8 cellular contexts compared by ENCODE assay signal in the genomic region with DNA sequence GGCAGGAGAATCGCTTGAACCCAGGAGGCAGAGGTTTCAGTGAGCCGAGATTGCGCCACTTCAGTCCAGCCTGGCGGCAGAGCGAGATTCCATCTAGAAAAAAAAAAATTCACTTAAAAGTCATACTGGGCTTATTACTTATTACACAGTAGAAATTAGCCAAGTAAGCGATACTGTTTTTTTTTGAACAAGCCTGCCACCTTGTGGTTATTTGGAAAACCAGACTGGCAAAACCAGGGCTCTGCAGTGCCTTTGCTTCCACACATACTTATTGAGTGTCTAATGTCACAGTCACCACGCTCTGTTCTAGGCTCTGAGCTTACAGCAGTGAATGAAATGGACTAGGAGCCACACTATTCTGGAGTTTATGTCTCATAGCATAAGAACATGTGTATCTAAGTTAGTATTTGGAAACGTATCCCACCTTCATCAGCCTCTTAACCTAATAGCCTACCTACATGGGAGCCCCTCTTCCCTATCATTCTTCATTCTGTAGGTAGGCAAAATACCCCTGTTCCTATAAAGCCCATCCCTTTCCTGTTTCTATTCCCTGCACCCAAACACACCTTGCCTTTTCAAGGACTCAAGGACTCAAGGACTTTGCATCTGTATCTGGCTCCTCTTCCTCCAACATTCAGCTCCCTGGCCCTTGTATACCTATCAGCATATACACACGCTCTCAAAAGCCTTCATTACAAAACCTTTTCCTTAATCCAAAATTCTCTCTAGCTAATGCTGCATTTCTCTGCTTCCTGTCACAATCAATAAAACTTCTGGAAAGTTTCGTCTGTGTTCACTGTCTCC. TPM values are rescaled to one million over a fixed set of nuclear protein-coding genes. Genes with fewer than 3 reads are reported as not detected.
DNase-seq lines count a peak whose midpoint lies in the region; ATAC-seq and TF ChIP-seq lines count a peak whose summit lies in the region.

No MANE protein-coding gene starts in this region.

- H3K4me1 Mint-ChIP-seq in activated T-cell treated with anti-CD3 and anti-CD28 coated beads, Interleukin-2, amount 50 U/mL, for 72 hours (ENCODE audit: low read depth) = no peaks in the 10 kb centered on the region
- H3K4me1 Mint-ChIP-seq in osteocyte (ENCODE audit: unreplicated experiment) = peaks cover 3% of the 10 kb centered on the region

- H3K4me3 Mint-ChIP-seq in activated T-cell treated with anti-CD3 and anti-CD28 coated beads, Interleukin-2, amount 50 U/mL, for 72 hours = no peak overlapping the region
- no peak overlapping the region for H3K4me3 Mint-ChIP-seq in osteocyte (ENCODE audit: unreplicated experiment)

- DNase-seq in activated T-cell treated with anti-CD3 and anti-CD28 coated beads, Interleukin-2, amount 50 U/mL, for 72 hours = peak in 1 of 2 donors; percentile 25
- DNase-seq in activated T-cell treated with anti-CD3 and anti-CD28 coated beads, Interleukin-2, amount 50 U/mL, for 1 hour = no peak
- peak; percentile 57 for DNase-seq in NCI-H146 treated with DMSO at 0.1 percent for 48 hours (lab: John Stamatoyannopoulos, UW; ENCODE audit: unreplicated experiment)
- peak; percentile 41 to 74 for DNase-seq in SW 1271 (lab: John Stamatoyannopoulos, UW)
- DNase-seq in fibroblast of villous mesenchyme (ENCODE audit: low read depth) = peak; percentile 90
- no peak for DNase-seq in osteocyte (ENCODE audit: extremely low spot score, unreplicated experiment)
- DNase-seq in NCI-H1436 (lab: John Stamatoyannopoulos, UW) = no peak

- H3K36me3 Mint-ChIP-seq in activated T-cell treated with anti-CD3 and anti-CD28 coated beads, Interleukin-2, amount 50 U/mL, for 72 hours (ENCODE audit: insufficient read depth in 2 of 2) = peaks cover 0 to under 1% of the 10 kb centered on the region in 2 donors
- no peaks in the 10 kb centered on the region for H3K36me3 Mint-ChIP-seq in osteocyte (ENCODE audit: unreplicated experiment)

- peak; percentile 41 to 42 for ATAC-seq in activated T-cell treated with anti-CD3 and anti-CD28 coated beads, Interleukin-2, amount 50 U/mL, for 72 hours (replicated peaks in 1 of 2)
- ATAC-seq in HG02678 (IDR thresholded peaks at IDR 0.05; ENCODE audit: unreplicated experiment) = peak; percentile 85

- H3K9me3 Mint-ChIP-seq in activated T-cell treated with anti-CD3 and anti-CD28 coated beads, Interleukin-2, amount 50 U/mL, for 72 hours = peaks cover 0 to under 1% of the 10 kb centered on the region in 2 donors
- peaks cover under 1% of the 10 kb centered on the region for H3K9me3 Mint-ChIP-seq in osteocyte (ENCODE audit: unreplicated experiment)

- TF ChIP-seq CTCF in fibroblast of villous mesenchyme (IDR thresholded peaks at IDR 0.05; ENCODE audit: insufficient read depth, low read depth, low read length) (peak; percentile 68), osteocyte (IDR thresholded peaks at IDR 0.05) (peak; percentile 80)

- no peak overlapping the region for H3K4me3 ChIP-seq in fibroblast of villous mesenchyme (ENCODE audit: low read depth, low read length)

- H3K27ac Mint-ChIP-seq in activated T-cell treated with anti-CD3 and anti-CD28 coated beads, Interleukin-2, amount 50 U/mL, for 72 hours = no peak overlapping the region
- H3K27ac Mint-ChIP-seq in osteocyte (ENCODE audit: unreplicated experiment) = no peak overlapping the region

- peaks cover 13% of the 10 kb centered on the region for H3K27me3 Mint-ChIP-seq in activated T-cell treated with anti-CD3 and anti-CD28 coated beads, Interleukin-2, amount 50 U/mL, for 72 hours (ENCODE audit: low read depth)
- H3K27me3 Mint-ChIP-seq in osteocyte (ENCODE audit: unreplicated experiment) = peaks cover 6% of the 10 kb centered on the region

RNA-seq across cellular contexts. Expression of gene BASP1, which starts 13.9 kb away (rescaled TPM):
- total RNA-seq in activated T-cell treated with anti-CD3 and anti-CD28 coated beads, Interleukin-2, amount 50 U/mL, for 72 hours = 1 to 10 TPM; 1.2 to 1.8 TPM
- total RNA-seq in fibroblast of villous mesenchyme (126 and 127 TPM in 2 replicates), osteocyte (197 and 212 TPM in 2 replicates)

Comparison
In these comparisons a context has a peak if more than half of its experiments do, and no peak if none do; other contexts are left out.
1. DNase-seq: peak in NCI-H146 treated with DMSO at 0.1 percent for 48 hours (single experiment), SW 1271 (2 of 2) and fibroblast of villous mesenchyme (single experiment); none in activated T-cell treated with anti-CD3 and anti-CD28 coated beads, Interleukin-2, amount 50 U/mL, for 1 hour (single experiment), osteocyte (single experiment) and NCI-H1436 (single experiment).
2. RNA of gene BASP1, which starts 13.9 kb away (total RNA-seq): 197 to 212 TPM in osteocyte and 126 to 127 TPM in fibroblast of villous mesenchyme; 1.2 to 1.8 TPM in activated T-cell treated with anti-CD3 and anti-CD28 coated beads, Interleukin-2, amount 50 U/mL, for 72 hours; every median in the first group is over 10 times any median in the second.